Comparison of ENCODE assay signal across 8 cellular contexts in genomic region chr17:2040942-2041560, GRCh38. TPM values are rescaled to one million over a fixed set of nuclear protein-coding genes. Genes with fewer than 3 reads are reported as not detected.
DNase-seq lines count a peak whose midpoint lies in the region; ATAC-seq and TF ChIP-seq lines count a peak whose summit lies in the region.

No MANE protein-coding gene starts in this region.

- H3K27me3 ChIP-seq in suprapubic skin, result no peaks in the 10 kb centered on the region

- TF ChIP-seq EP300 in suprapubic skin (IDR thresholded peaks at IDR 0.05), result no peak

- peak overlapping the region; percentile 34 for H3K27ac Mint-ChIP-seq in activated T-helper 1 cell treated with anti-CD3 and anti-CD28 coated beads, Interleukin-12 subunit alpha, Interleukin-12 subunit beta, Interleukin-2, Interleukin-4 antibody, amounts not matched to agents 30 ng/mL and 10 ng/mL and 1 ng/mL, durations not matched to agents 14 hours and 24 hours and 36 hours
- peak overlapping the region; percentile 51 to 96 (median 75) for H3K27ac Mint-ChIP-seq in immature natural killer cell

- peak overlapping the region; percentile 92 for H3K4me3 ChIP-seq in suprapubic skin

- TF ChIP-seq POLR2A in suprapubic skin (IDR thresholded peaks at IDR 0.05), result no peak

- H3K36me3 Mint-ChIP-seq in activated T-helper 1 cell treated with anti-CD3 and anti-CD28 coated beads, Interleukin-12 subunit alpha, Interleukin-12 subunit beta, Interleukin-2, Interleukin-4 antibody, amounts not matched to agents 30 ng/mL and 10 ng/mL and 1 ng/mL, durations not matched to agents 14 hours and 24 hours and 36 hours (ENCODE audit: low read depth), result peaks cover 43% of the 10 kb centered on the region
- H3K36me3 Mint-ChIP-seq in immature natural killer cell, result peaks cover 0 to 21% (median 3%) of the 10 kb centered on the region in 3 donors

- no peaks in the 10 kb centered on the region for H3K9me3 Mint-ChIP-seq in activated T-helper 1 cell treated with anti-CD3 and anti-CD28 coated beads, Interleukin-12 subunit alpha, Interleukin-12 subunit beta, Interleukin-2, Interleukin-4 antibody, amounts not matched to agents 30 ng/mL and 10 ng/mL and 1 ng/mL, durations not matched to agents 14 hours and 24 hours and 36 hours
- H3K9me3 Mint-ChIP-seq in immature natural killer cell, result no peaks in the 10 kb centered on the region

- no peak for ATAC-seq in GM18858 (IDR thresholded peaks at IDR 0.05; ENCODE audit: unreplicated experiment)

- peak overlapping the region; percentile 94 for H3K27ac ChIP-seq in suprapubic skin

- DNase-seq in NCI-H2196 (lab: John Stamatoyannopoulos, UW; ENCODE audit: unreplicated experiment) (peak; percentile 21), NCI-H2196 treated with DMSO at 0.1 percent for 48 hours (lab: John Stamatoyannopoulos, UW; ENCODE audit: unreplicated experiment) (no peak), immature natural killer cell (no peak), suprapubic skin (ENCODE audit: low spot score in 2 of 2) (peak in 1 of 2 donors; percentile 66), NCI-H1417 (lab: John Stamatoyannopoulos, UW) (no peak), NCI-H2081 (lab: John Stamatoyannopoulos, UW) (no peak)
- no peak for DNase-seq in activated T-helper 1 cell treated with anti-CD3 and anti-CD28 coated beads, Interleukin-12 subunit alpha, Interleukin-12 subunit beta, Interleukin-2, Interleukin-4 antibody, amounts not matched to agents 30 ng/mL and 10 ng/mL and 1 ng/mL, durations not matched to agents 14 hours and 24 hours and 36 hours (ENCODE audit: low spot score)

- intact Hi-C loops in activated T-helper 1 cell treated with anti-CD3 and anti-CD28 coated beads, Interleukin-12 subunit alpha, Interleukin-12 subunit beta, Interleukin-2, Interleukin-4 antibody, amounts not matched to agents 30 ng/mL and 10 ng/mL and 1 ng/mL, durations not matched to agents 14 hours and 24 hours and 36 hours (cut with micrococcal nuclease), result loop anchor here (1.0 to 5.0 kb wide), 4 partner anchors 8 to 394 kb away; partner anchors contain the start of genes DPH1, RILP and SCARF1

- peaks cover 31% of the 10 kb centered on the region for H3K4me1 Mint-ChIP-seq in activated T-helper 1 cell treated with anti-CD3 and anti-CD28 coated beads, Interleukin-12 subunit alpha, Interleukin-12 subunit beta, Interleukin-2, Interleukin-4 antibody, amounts not matched to agents 30 ng/mL and 10 ng/mL and 1 ng/mL, durations not matched to agents 14 hours and 24 hours and 36 hours (ENCODE audit: low read depth)
- peaks cover 20 to 24% of the 10 kb centered on the region in 2 donors for H3K4me1 Mint-ChIP-seq in immature natural killer cell

- peaks cover 34% of the 10 kb centered on the region for H3K36me3 ChIP-seq in suprapubic skin

- 42% methylated on average over 15 of the region's 16 CpGs for WGBS in suprapubic skin

- TF ChIP-seq CTCF in suprapubic skin (IDR thresholded peaks at IDR 0.05), result no peak

- peak overlapping the region; percentile 49 for H3K4me3 Mint-ChIP-seq in activated T-helper 1 cell treated with anti-CD3 and anti-CD28 coated beads, Interleukin-12 subunit alpha, Interleukin-12 subunit beta, Interleukin-2, Interleukin-4 antibody, amounts not matched to agents 30 ng/mL and 10 ng/mL and 1 ng/mL, durations not matched to agents 14 hours and 24 hours and 36 hours
- H3K4me3 Mint-ChIP-seq in immature natural killer cell, result peak overlapping the region; percentile 38 to 93 (median 91)

- peaks cover 29% of the 10 kb centered on the region for H3K4me1 ChIP-seq in suprapubic skin

- H3K27me3 Mint-ChIP-seq in activated T-helper 1 cell treated with anti-CD3 and anti-CD28 coated beads, Interleukin-12 subunit alpha, Interleukin-12 subunit beta, Interleukin-2, Interleukin-4 antibody, amounts not matched to agents 30 ng/mL and 10 ng/mL and 1 ng/mL, durations not matched to agents 14 hours and 24 hours and 36 hours (ENCODE audit: insufficient read depth), result peaks cover 3% of the 10 kb centered on the region
- H3K27me3 Mint-ChIP-seq in immature natural killer cell (ENCODE audit: low read depth in 3 of 3), result peaks cover 2 to 8% (median 4%) of the 10 kb centered on the region in 3 donors

- H3K9me3 ChIP-seq in suprapubic skin, result no peaks in the 10 kb centered on the region

RNA-seq across cellular contexts. Expression of gene OVCA2, which starts 0.8 kb away (rescaled TPM):
- 43.9 and 44.0 TPM in 2 replicates for total RNA-seq in activated T-helper 1 cell treated with anti-CD3 and anti-CD28 coated beads, Interleukin-12 subunit alpha, Interleukin-12 subunit beta, Interleukin-2, Interleukin-4 antibody, amounts not matched to agents 30 ng/mL and 10 ng/mL and 1 ng/mL, durations not matched to agents 14 hours and 24 hours and 36 hours
- 100 to 1,000 TPM in 2 of 3 donors, 10 to 100 TPM in 1; 90.6 to 107 (median 104) TPM for polyA plus RNA-seq in immature natural killer cell
- total RNA-seq in suprapubic skin, result 10 to 100 TPM; 36.6 to 51.5 (median 42.7) TPM

RNA-seq across cellular contexts. Expression of gene DPH1, which starts 11.1 kb away (rescaled TPM):
- total RNA-seq in activated T-helper 1 cell treated with anti-CD3 and anti-CD28 coated beads, Interleukin-12 subunit alpha, Interleukin-12 subunit beta, Interleukin-2, Interleukin-4 antibody, amounts not matched to agents 30 ng/mL and 10 ng/mL and 1 ng/mL, durations not matched to agents 14 hours and 24 hours and 36 hours, result 49.4 and 61.3 TPM in 2 replicates
- polyA plus RNA-seq in immature natural killer cell, result 10 to 100 TPM; 18.6 to 26.4 (median 21.4) TPM
- total RNA-seq in suprapubic skin, result 100 to 1,000 TPM in 1 of 4 donors, 10 to 100 TPM in 3; 58.7 to 115 (median 66.3) TPM

RNA-seq across cellular contexts. Expression of gene HIC1, which starts 13.9 kb away (rescaled TPM):
- total RNA-seq in activated T-helper 1 cell treated with anti-CD3 and anti-CD28 coated beads, Interleukin-12 subunit alpha, Interleukin-12 subunit beta, Interleukin-2, Interleukin-4 antibody, amounts not matched to agents 30 ng/mL and 10 ng/mL and 1 ng/mL, durations not matched to agents 14 hours and 24 hours and 36 hours, result 45.6 and 47.0 TPM in 2 replicates
- polyA plus RNA-seq in immature natural killer cell, result 1 to 10 TPM in 2 of 3 donors, under 1 TPM in 1; 0.90 to 5.9 (median 1.2) TPM
- 1 to 10 TPM; 2.7 to 9.5 (median 4.9) TPM for total RNA-seq in suprapubic skin

RNA-seq across cellular contexts. Expression of gene RTN4RL1, which starts 15.9 kb away (rescaled TPM):
- total RNA-seq in activated T-helper 1 cell treated with anti-CD3 and anti-CD28 coated beads, Interleukin-12 subunit alpha, Interleukin-12 subunit beta, Interleukin-2, Interleukin-4 antibody, amounts not matched to agents 30 ng/mL and 10 ng/mL and 1 ng/mL, durations not matched to agents 14 hours and 24 hours and 36 hours, result 1.0 TPM in 2 replicates
- under 1 TPM in 1 of 3 donors, not detected in 2; 0.37 TPM for polyA plus RNA-seq in immature natural killer cell
- 10 to 100 TPM; 16.4 to 24.8 (median 21.6) TPM for total RNA-seq in suprapubic skin
